In the genomic region with DNA sequence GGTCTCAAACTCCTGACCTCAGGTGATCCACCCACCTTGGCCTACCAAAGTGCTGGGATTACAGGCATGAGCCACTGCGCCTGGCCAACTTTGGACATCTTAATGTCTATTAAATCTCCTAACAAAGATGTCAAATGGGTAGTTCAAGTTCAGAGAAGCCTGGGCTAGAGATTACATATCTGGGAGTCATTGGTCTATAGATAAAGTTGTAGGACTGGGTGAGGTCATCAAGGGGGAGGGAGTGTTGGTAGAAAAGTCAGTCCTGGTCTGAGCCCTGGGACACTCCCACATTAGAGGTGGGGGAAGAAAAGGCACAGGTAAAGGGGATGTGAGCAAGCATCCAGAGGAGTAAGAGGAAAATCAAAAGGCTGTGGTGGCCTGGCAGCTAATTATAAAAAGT, we compare ENCODE assay signal across 19 cellular contexts. TPM values are rescaled to one million over a fixed set of nuclear protein-coding genes. Genes with fewer than 3 reads are reported as not detected.
DNase-seq lines count a peak whose midpoint lies in the region; ATAC-seq and TF ChIP-seq lines count a peak whose summit lies in the region.
"Had no signal": no experiment of that assay in that cellular context is flagged by ENCODE, and none has a peak within 500 bp of the region (broad histone marks: within the 10 kb centered on the region; RNA-seq: fewer than 3 reads in every experiment).

No MANE protein-coding gene starts in this region.

- CTCF ChIA-PET in Calu3 (lab: Charles Lee) = no interaction called here

- DNase-seq in activated CD4-positive, alpha-beta T cell treated with anti-CD3 and anti-CD28 coated beads, Interleukin-2, amount 10 ng/mL, durations not matched to agents 24 days and 14 days = no peak
- DNase-seq in activated CD4-positive, alpha-beta T cell treated with anti-CD3 and anti-CD28 coated beads for 48 hours = no peak
- DNase-seq in osteocyte (ENCODE audit: extremely low spot score, unreplicated experiment) = no peak
- DNase-seq in sciatic nerve (ENCODE audit: low spot score) = no peak
- DNase-seq in Calu3 = no peak
- no peak for DNase-seq in NCI-H1694 (lab: John Stamatoyannopoulos, UW)
- DNase-seq: dermis blood vessel endothelial cell, foreskin keratinocyte, hippocampal formation, NCI-H526, ovary, Right ventricle myocardium superior, sigmoid colon, WERI-Rb-1 had no signal

- H3K4me3 ChIP-seq in Loucy (ENCODE audit: low read length, poor library complexity, severe bottlenecking) = no peak overlapping the region
- H3K4me3 ChIP-seq: A549, GM12878, lung, ovary, sigmoid colon had no signal

- peaks cover 73% of the 10 kb centered on the region for H3K36me3 Mint-ChIP-seq in activated CD4-positive, alpha-beta T cell treated with anti-CD3 and anti-CD28 coated beads, Interleukin-2, amount 10 ng/mL, durations not matched to agents 24 days and 14 days (ENCODE audit: low read depth)
- H3K36me3 Mint-ChIP-seq in activated naive CD8-positive, alpha-beta T cell = peaks cover 27% of the 10 kb centered on the region
- H3K36me3 Mint-ChIP-seq in osteocyte (ENCODE audit: unreplicated experiment) (peaks cover 40% of the 10 kb centered on the region), Calu3 (ENCODE audit: insufficient read depth, unreplicated experiment) (no peaks in the 10 kb centered on the region)

- H2AFZ ChIP-seq in Loucy (ENCODE audit: low read length) = no peak overlapping the region

- no peaks in the 10 kb centered on the region for H3K27me3 Mint-ChIP-seq in activated CD4-positive, alpha-beta T cell treated with anti-CD3 and anti-CD28 coated beads, Interleukin-2, amount 10 ng/mL, durations not matched to agents 24 days and 14 days
- H3K27me3 Mint-ChIP-seq in activated naive CD8-positive, alpha-beta T cell = no peaks in the 10 kb centered on the region
- H3K27me3 Mint-ChIP-seq in osteocyte (ENCODE audit: unreplicated experiment) (no peaks in the 10 kb centered on the region), Calu3 (ENCODE audit: unreplicated experiment) (no peaks in the 10 kb centered on the region)

- no peaks in the 10 kb centered on the region for H4K20me1 ChIP-seq in Loucy (ENCODE audit: insufficient read depth, low read length, poor library complexity, severe bottlenecking)

- H3K27ac Mint-ChIP-seq in activated CD4-positive, alpha-beta T cell treated with anti-CD3 and anti-CD28 coated beads, Interleukin-2, amount 10 ng/mL, durations not matched to agents 24 days and 14 days = peak overlapping the region; percentile 66
- peak overlapping the region; percentile 94 for H3K27ac Mint-ChIP-seq in activated naive CD8-positive, alpha-beta T cell
- peak overlapping the region; percentile 2 for H3K27ac Mint-ChIP-seq in osteocyte (ENCODE audit: unreplicated experiment)
- H3K27ac Mint-ChIP-seq in Calu3 (ENCODE audit: unreplicated experiment) = no peak overlapping the region

- peak overlapping the region; percentile 20 for H3K4me3 Mint-ChIP-seq in activated CD4-positive, alpha-beta T cell treated with anti-CD3 and anti-CD28 coated beads, Interleukin-2, amount 10 ng/mL, durations not matched to agents 24 days and 14 days
- peak overlapping the region; percentile 74 for H3K4me3 Mint-ChIP-seq in activated naive CD8-positive, alpha-beta T cell
- H3K4me3 Mint-ChIP-seq in osteocyte (ENCODE audit: unreplicated experiment) (no peak overlapping the region), Calu3 (ENCODE audit: low read depth, unreplicated experiment) (no peak overlapping the region)

- H3K4me2 ChIP-seq in Loucy (ENCODE audit: low read depth, low read length, poor library complexity, severe bottlenecking) = peak overlapping the region; percentile 81
- H3K4me2 ChIP-seq: A549 had no signal

- no peaks in the 10 kb centered on the region for H3K9me2 ChIP-seq in Loucy (replicated peaks; ENCODE audit: low read depth, low read length)

- no peak for TF ChIP-seq CTCF in Loucy (conservative IDR thresholded peaks at IDR 0.05; ENCODE audit: low read length)
- no peak for TF ChIP-seq CTCF in osteocyte (IDR thresholded peaks at IDR 0.05)
- no peak for TF ChIP-seq CTCF in Calu3 (IDR thresholded peaks at IDR 0.05; ENCODE audit: unreplicated experiment)

- H3K4me1 ChIP-seq in Loucy (ENCODE audit: insufficient read depth, low read length, poor library complexity, severe bottlenecking) = peaks cover 53% of the 10 kb centered on the region
- H3K4me1 ChIP-seq: foreskin keratinocyte had no signal

- peaks cover 4% of the 10 kb centered on the region for H3K9me3 Mint-ChIP-seq in activated CD4-positive, alpha-beta T cell treated with anti-CD3 and anti-CD28 coated beads, Interleukin-2, amount 10 ng/mL, durations not matched to agents 24 days and 14 days
- H3K9me3 Mint-ChIP-seq in activated naive CD8-positive, alpha-beta T cell (ENCODE audit: low read depth) = no peaks in the 10 kb centered on the region
- H3K9me3 Mint-ChIP-seq in osteocyte (ENCODE audit: unreplicated experiment) (peaks cover 3% of the 10 kb centered on the region), Calu3 (ENCODE audit: low read depth, unreplicated experiment) (no peaks in the 10 kb centered on the region)

- intact Hi-C loops in activated CD4-positive, alpha-beta T cell treated with anti-CD3 and anti-CD28 coated beads, Interleukin-2, amount 10 ng/mL, durations not matched to agents 24 days and 14 days (cut with micrococcal nuclease) = loop anchor here (10.0 kb wide), 2 partner anchors 455 to 625 kb away; a partner anchor contains a TSS
- intact Hi-C loops in sciatic nerve (cut with DNase I) (no loop called here), Calu3 (cut with micrococcal nuclease; ENCODE audit: unreplicated experiment) (no loop called here)

- no peaks in the 10 kb centered on the region for H3K27me3 ChIP-seq in Loucy (ENCODE audit: insufficient read depth, low read length, poor library complexity, severe bottlenecking)
- H3K27me3 ChIP-seq: foreskin keratinocyte, ovary, sigmoid colon had no signal

- no peaks in the 10 kb centered on the region for H3K36me3 ChIP-seq in Loucy (ENCODE audit: insufficient read depth, low read length)
- H3K36me3 ChIP-seq: ovary had no signal

- H3K4me1 Mint-ChIP-seq in activated CD4-positive, alpha-beta T cell treated with anti-CD3 and anti-CD28 coated beads, Interleukin-2, amount 10 ng/mL, durations not matched to agents 24 days and 14 days = peaks cover 68% of the 10 kb centered on the region
- H3K4me1 Mint-ChIP-seq in activated naive CD8-positive, alpha-beta T cell (ENCODE audit: low read depth) = peaks cover 85% of the 10 kb centered on the region
- H3K4me1 Mint-ChIP-seq in osteocyte (ENCODE audit: unreplicated experiment) (peaks cover 31% of the 10 kb centered on the region), Calu3 (ENCODE audit: low read depth, unreplicated experiment) (peaks cover 16% of the 10 kb centered on the region)

- peaks cover 93% of the 10 kb centered on the region for H3K79me2 ChIP-seq in Loucy (ENCODE audit: insufficient read depth, low read length)

- no TSS peak for BruUV-seq in Calu3 (replicated peaks; lab: Mats Ljungman, UMichigan)

- H3F3A ChIP-seq in Loucy (ENCODE audit: low read depth) = no peaks in the 10 kb centered on the region

- ATAC-seq in sciatic nerve = no peak
- ATAC-seq: A549, foreskin keratinocyte, GM12878 had no signal

- H3K9me3 ChIP-seq in Loucy (ENCODE audit: insufficient read depth, low read depth, low read length) = no peaks in the 10 kb centered on the region
- H3K9me3 ChIP-seq: A549, ovary, sigmoid colon had no signal

- no peak overlapping the region for H3K9ac ChIP-seq in Loucy (ENCODE audit: low read depth, low read length, poor library complexity, severe bottlenecking)

RNA-seq across cellular contexts. Expression of a gene that starts 6.6 kb away (rescaled TPM):
- 32.4 and 32.5 TPM in 2 replicates for total RNA-seq in activated CD4-positive, alpha-beta T cell treated with anti-CD3 and anti-CD28 coated beads, Interleukin-2, amount 10 ng/mL, durations not matched to agents 24 days and 14 days
- 19.0 and 21.2 TPM in 2 replicates for total RNA-seq in osteocyte
- 13.9 TPM for total RNA-seq in sciatic nerve
- 13.7 and 14.1 TPM in 2 replicates for total RNA-seq in Calu3 (2022)

RNA-seq across cellular contexts. Expression of a gene that starts 17.3 kb away (rescaled TPM):
- total RNA-seq in activated CD4-positive, alpha-beta T cell treated with anti-CD3 and anti-CD28 coated beads, Interleukin-2, amount 10 ng/mL, durations not matched to agents 24 days and 14 days = 48.1 and 54.4 TPM in 2 replicates
- total RNA-seq in osteocyte = 40.5 and 42.1 TPM in 2 replicates
- 36.1 TPM for total RNA-seq in sciatic nerve
- total RNA-seq in Calu3 (2022) = 36.1 and 40.2 TPM in 2 replicates

Comparison
In these comparisons a context has a peak if more than half of its experiments do, and no peak if none do; other contexts are left out.
1. H3K4me3 Mint-ChIP-seq: peak in activated CD4-positive, alpha-beta T cell treated with anti-CD3 and anti-CD28 coated beads, Interleukin-2, amount 10 ng/mL, durations not matched to agents 24 days and 14 days (single experiment) and activated naive CD8-positive, alpha-beta T cell (single experiment); none in osteocyte (single experiment) and Calu3 (single experiment).